Comparison of ENCODE assay signal across 10 cellular contexts in the genomic region with DNA sequence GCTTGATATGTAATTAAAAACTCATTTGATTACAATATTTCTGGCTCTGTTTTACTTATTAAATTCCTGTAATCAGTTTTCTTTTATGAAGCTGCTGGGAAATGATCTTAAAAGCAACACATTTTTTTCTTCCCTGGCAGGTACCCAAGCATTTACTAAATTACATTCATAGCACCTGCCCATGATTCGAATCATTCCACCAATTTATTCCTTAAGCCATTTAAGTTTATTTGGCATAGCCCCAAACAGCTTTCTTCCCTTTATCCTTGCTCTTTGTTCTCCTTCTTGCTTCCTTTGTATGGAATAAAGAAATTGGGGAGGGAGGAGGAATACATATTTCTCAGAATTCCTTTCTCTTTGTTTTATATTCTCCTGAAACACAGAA.
A peak's percentile ranks its signal among the peaks of the same experiment; 100 is the strongest.
DNase-seq lines count a peak whose midpoint lies in the region; ATAC-seq and TF ChIP-seq lines count a peak whose summit lies in the region.
"Had no signal": no experiment of that assay in that cellular context is flagged by ENCODE, and none has a peak within 500 bp of the region (broad histone marks: within the 10 kb centered on the region; RNA-seq: fewer than 3 reads in every experiment).

No MANE protein-coding gene starts in this region.

- no peak overlapping the region for H3K27ac ChIP-seq in fibroblast of lung (ENCODE audit: insufficient read depth, low read length)
- H3K27ac ChIP-seq: 22Rv1 had no signal

- H2AFZ ChIP-seq in fibroblast of lung (ENCODE audit: low read length) = no peak overlapping the region

- H3K9me3 ChIP-seq in fibroblast of lung (ENCODE audit: control insufficient read depth, insufficient read depth, low read depth, low read length) (no peaks in the 10 kb centered on the region), skeletal muscle satellite cell (replicated peaks; ENCODE audit: low read length) (no peaks in the 10 kb centered on the region)

- H3K4me3 ChIP-seq in fibroblast of lung (replicated peaks in 1 of 4; ENCODE audit: control extremely low read depth in 1 of 4, insufficient read depth in 1 of 4, low read depth in 3 of 4, low read length in 4 of 4) = peak overlapping the region in 2 of 4 experiments; percentile 50 to 62
- H3K4me3 ChIP-seq in skeletal muscle satellite cell (ENCODE audit: low read length) = peak overlapping the region; percentile 71

- H3K9ac ChIP-seq in fibroblast of lung (ENCODE audit: insufficient read depth, low read length) (no peak overlapping the region), skeletal muscle satellite cell (ENCODE audit: low read depth, low read length) (peak overlapping the region; percentile 73)

- no peaks in the 10 kb centered on the region for H3K27me3 ChIP-seq in fibroblast of lung (ENCODE audit: control insufficient read depth, insufficient read depth, low read length)
- peaks cover 2% of the 10 kb centered on the region for H3K27me3 ChIP-seq in skeletal muscle satellite cell (ENCODE audit: control insufficient read depth, insufficient read depth, low read length)

- no peak for TF ChIP-seq CTCF in fibroblast of lung (conservative IDR thresholded peaks at IDR 0.05 in 1 of 2, IDR thresholded peaks at IDR 0.05 in 1 of 2; ENCODE audit: low read depth in 1 of 2, low read length in 2 of 2)

- no peaks in the 10 kb centered on the region for H3K4me1 ChIP-seq in fibroblast of lung (ENCODE audit: control insufficient read depth, extremely low read depth, insufficient read depth, low read length)
- H3K4me1 ChIP-seq in skeletal muscle satellite cell (ENCODE audit: control insufficient read depth, insufficient read depth, low read length) = no peaks in the 10 kb centered on the region

- no peak for ATAC-seq in HG03139 (IDR thresholded peaks at IDR 0.05; ENCODE audit: unreplicated experiment)

- no peaks in the 10 kb centered on the region for H4K20me1 ChIP-seq in fibroblast of lung (ENCODE audit: control insufficient read depth, extremely low read depth, insufficient read depth, low read length)

- H3K36me3 ChIP-seq in fibroblast of lung (ENCODE audit: control insufficient read depth, insufficient read depth, low read length) (no peaks in the 10 kb centered on the region), skeletal muscle satellite cell (ENCODE audit: insufficient read depth, low read length) (no peaks in the 10 kb centered on the region)

- DNase-seq in DMS 273 (lab: John Stamatoyannopoulos, UW; ENCODE audit: unreplicated experiment) (peak; percentile 55), DMS 273 treated with DMSO at 0.1 percent for 48 hours (lab: John Stamatoyannopoulos, UW) (no peak), NCI-H2171 (lab: John Stamatoyannopoulos, UW) (peak; percentile 60), fibroblast of lung (ENCODE audit: low read depth in 2 of 2) (no peak), GM19238 (ENCODE audit: insufficient read length, low spot score) (no peak), superior temporal gyrus (ENCODE audit: extremely low spot score) (no peak)
- DNase-seq: NCI-H524 had no signal

- no peaks in the 10 kb centered on the region for H3K79me2 ChIP-seq in fibroblast of lung (ENCODE audit: control insufficient read depth, insufficient read depth, low read length)

- H3K4me2 ChIP-seq in fibroblast of lung (ENCODE audit: extremely low read depth, insufficient read depth, low read length) (peak overlapping the region; percentile 21), skeletal muscle satellite cell (ENCODE audit: low read length) (peak overlapping the region; percentile 86)

Comparison
In these comparisons a context has a peak if more than half of its experiments do, and no peak if none do; other contexts are left out.
1. DNase-seq: peak in DMS 273 (single experiment) and NCI-H2171 (single experiment); none in DMS 273 treated with DMSO at 0.1 percent for 48 hours (single experiment), fibroblast of lung (0 of 2), GM19238 (single experiment) and superior temporal gyrus (single experiment).